8 cellular contexts compared by ENCODE assay signal in the genomic region with DNA sequence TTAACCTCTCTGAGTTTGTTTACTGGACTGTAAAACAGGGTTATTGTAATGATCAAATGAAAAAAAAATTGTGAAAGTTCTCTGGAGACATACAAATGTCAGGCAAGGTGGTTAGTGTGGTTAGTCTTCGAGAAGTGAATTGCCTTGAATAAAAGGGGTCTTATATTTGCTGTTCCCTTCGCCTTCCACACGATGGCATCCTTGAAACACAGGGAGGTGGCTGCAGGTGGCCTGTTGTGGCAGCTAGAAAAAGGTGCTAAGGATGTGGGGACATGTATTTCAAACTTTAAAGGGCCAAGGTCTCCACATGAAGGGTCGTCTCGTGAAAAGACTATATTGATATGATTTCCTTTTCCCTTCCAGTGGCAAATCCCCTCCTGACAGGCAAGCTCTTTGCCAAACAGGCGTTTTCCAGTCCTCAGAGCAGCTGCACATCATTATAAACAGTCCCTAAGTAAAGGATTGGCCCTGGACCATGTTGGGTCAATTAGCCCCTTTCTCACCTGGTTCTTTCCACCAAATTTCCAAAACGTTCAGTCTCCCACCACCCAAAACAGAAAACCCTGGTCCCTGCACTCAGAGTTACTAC.
DNase-seq lines count a peak whose midpoint lies in the region; ATAC-seq, FAIRE-seq and TF ChIP-seq lines count a peak whose summit lies in the region.

No MANE protein-coding gene starts in this region.

- H3K4me3 ChIP-seq in SJCRH30, result no peak overlapping the region

- no peak for FAIRE-seq in D721Med (lab: Jason Lieb, UNC)

- peak; percentile 93 for TF ChIP-seq CTCF in D721Med (IDR thresholded peaks at IDR 0.05; ENCODE audit: insufficient read depth, missing control alignments)

- no peaks in the 10 kb centered on the region for H3K36me3 ChIP-seq in SJCRH30

- peaks cover 63% of the 10 kb centered on the region for H3K4me1 Mint-ChIP-seq in activated naive CD8-positive, alpha-beta T cell treated with anti-CD3 and anti-CD28 coated beads, Interleukin-2, amount 50 U/mL, for 24 hours
- peaks cover 4% of the 10 kb centered on the region for H3K4me1 Mint-ChIP-seq in stimulated activated memory B cell treated with anti-CD40 and anti-IgM and Interleukin-4, amounts not matched to agents 10 μg/mL and 1 μg/mL and 100 μg/mL, for 72 hours

- H3K27ac ChIP-seq in SJCRH30, result no peak overlapping the region

- no peak overlapping the region for H3K4me3 Mint-ChIP-seq in activated naive CD8-positive, alpha-beta T cell treated with anti-CD3 and anti-CD28 coated beads, Interleukin-2, amount 50 U/mL, for 24 hours
- H3K4me3 Mint-ChIP-seq in stimulated activated memory B cell treated with anti-CD40 and anti-IgM and Interleukin-4, amounts not matched to agents 10 μg/mL and 1 μg/mL and 100 μg/mL, for 72 hours, result no peak overlapping the region

- H3K36me3 Mint-ChIP-seq in activated naive CD8-positive, alpha-beta T cell treated with anti-CD3 and anti-CD28 coated beads, Interleukin-2, amount 50 U/mL, for 24 hours (ENCODE audit: low read depth), result peaks cover 4% of the 10 kb centered on the region
- no peaks in the 10 kb centered on the region for H3K36me3 Mint-ChIP-seq in stimulated activated memory B cell treated with anti-CD40 and anti-IgM and Interleukin-4, amounts not matched to agents 10 μg/mL and 1 μg/mL and 100 μg/mL, for 72 hours

- no peaks in the 10 kb centered on the region for H3K9me3 Mint-ChIP-seq in activated naive CD8-positive, alpha-beta T cell treated with anti-CD3 and anti-CD28 coated beads, Interleukin-2, amount 50 U/mL, for 24 hours
- H3K9me3 Mint-ChIP-seq in stimulated activated memory B cell treated with anti-CD40 and anti-IgM and Interleukin-4, amounts not matched to agents 10 μg/mL and 1 μg/mL and 100 μg/mL, for 72 hours, result no peaks in the 10 kb centered on the region

- 0 out of 2 replicates have a peak, but pooled peaks cover 4% of the 10 kb centered on the region for H3K27me3 ChIP-seq in SJCRH30

- H3K27ac Mint-ChIP-seq in activated naive CD8-positive, alpha-beta T cell treated with anti-CD3 and anti-CD28 coated beads, Interleukin-2, amount 50 U/mL, for 24 hours, result peak overlapping the region; percentile 93
- no peak overlapping the region for H3K27ac Mint-ChIP-seq in stimulated activated memory B cell treated with anti-CD40 and anti-IgM and Interleukin-4, amounts not matched to agents 10 μg/mL and 1 μg/mL and 100 μg/mL, for 72 hours

- H3K9me3 ChIP-seq in SJCRH30 (replicated peaks), result no peaks in the 10 kb centered on the region

- peaks cover 3% of the 10 kb centered on the region for H3K27me3 Mint-ChIP-seq in activated naive CD8-positive, alpha-beta T cell treated with anti-CD3 and anti-CD28 coated beads, Interleukin-2, amount 50 U/mL, for 24 hours
- H3K27me3 Mint-ChIP-seq in stimulated activated memory B cell treated with anti-CD40 and anti-IgM and Interleukin-4, amounts not matched to agents 10 μg/mL and 1 μg/mL and 100 μg/mL, for 72 hours, result peaks cover 23% of the 10 kb centered on the region

- DNase-seq in D721Med (ENCODE audit: insufficient read length, low spot score) (no peak), SJCRH30 (peak; percentile 53 to 77), islet precursor cell (peak; percentile 80)
- peak; percentile 65 for DNase-seq in activated naive CD8-positive, alpha-beta T cell treated with anti-CD3 and anti-CD28 coated beads, Interleukin-2, amount 50 U/mL, for 24 hours
- peak; percentile 31 to 39 for DNase-seq in stimulated activated CD8-positive, alpha-beta memory T cell treated with anti-CD3 and anti-CD28 coated beads, Interleukin-7, amount 100 ng/mL, for 4 hours (ENCODE audit: low read depth in 2 of 2)

- H3K4me1 ChIP-seq in SJCRH30, result no peaks in the 10 kb centered on the region

- ATAC-seq in HG03159 (IDR thresholded peaks at IDR 0.05; ENCODE audit: unreplicated experiment), result peak; percentile 62
- peak; percentile 6 for ATAC-seq in activated naive CD8-positive, alpha-beta T cell treated with anti-CD3 and anti-CD28 coated beads, Interleukin-2, amount 50 U/mL, for 24 hours
- ATAC-seq in HG03469 (IDR thresholded peaks at IDR 0.05; ENCODE audit: unreplicated experiment), result no peak
- ATAC-seq in stimulated activated memory B cell treated with anti-CD40 and anti-IgM and Interleukin-4, amounts not matched to agents 10 μg/mL and 1 μg/mL and 100 μg/mL, for 72 hours, result no peak

Comparison
In these comparisons a context has a peak if more than half of its experiments do, and no peak if none do; other contexts are left out.
1. ATAC-seq: peak in HG03159 (single experiment) and activated naive CD8-positive, alpha-beta T cell treated with anti-CD3 and anti-CD28 coated beads, Interleukin-2, amount 50 U/mL, for 24 hours (single experiment); none in HG03469 (single experiment) and stimulated activated memory B cell treated with anti-CD40 and anti-IgM and Interleukin-4, amounts not matched to agents 10 μg/mL and 1 μg/mL and 100 μg/mL, for 72 hours (single experiment).